10 cellular contexts compared by ENCODE assay signal in genomic region chr1:153771841-153772593, GRCh38. TPM values are rescaled to one million over a fixed set of nuclear protein-coding genes. Genes with fewer than 3 reads are reported as not detected.
DNase-seq lines count a peak whose midpoint lies in the region; ATAC-seq, FAIRE-seq and TF ChIP-seq lines count a peak whose summit lies in the region.
"Had no signal": no experiment of that assay in that cellular context is flagged by ENCODE, and none has a peak within 500 bp of the region (broad histone marks: within the 10 kb centered on the region; RNA-seq: fewer than 3 reads in every experiment).

No MANE protein-coding gene starts in this region.

- DNase-seq in GM12891 (ENCODE audit: insufficient read length, low spot score) = no peak
- no peak for DNase-seq in RWPE2 (ENCODE audit: low spot score)
- no peak for DNase-seq in activated CD8-positive, alpha-beta memory T cell treated with anti-CD3 and anti-CD28 coated beads, Interleukin-2, amount 50 U/mL, for 4 hours
- DNase-seq in NCI-H2107 treated with DMSO at 0.1 percent for 48 hours (lab: John Stamatoyannopoulos, UW; ENCODE audit: unreplicated experiment) = no peak
- DNase-seq: stimulated activated naive B cell treated with anti-CD40 and anti-IgM and Interleukin-4, amounts not matched to agents 10 μg/mL and 1 μg/mL and 100 μg/mL, for 72 hours had no signal

- no peak overlapping the region for H3K4me3 ChIP-seq in RWPE2 (ENCODE audit: severe bottlenecking)
- no peak overlapping the region for H3K4me3 ChIP-seq in gastroesophageal sphincter
- no peak overlapping the region for H3K4me3 ChIP-seq in subcutaneous abdominal adipose tissue (ENCODE audit: low read depth in 1 of 5, low read length in 5 of 5)

- H3K4me1 ChIP-seq in RWPE2 (ENCODE audit: insufficient read depth, poor library complexity, severe bottlenecking) = peaks cover 6% of the 10 kb centered on the region
- peaks cover 0 to 67% (median 28%) of the 10 kb centered on the region in 3 donors for H3K4me1 ChIP-seq in gastroesophageal sphincter
- H3K4me1 ChIP-seq in subcutaneous abdominal adipose tissue (ENCODE audit: control insufficient read depth in 5 of 5, insufficient read depth in 5 of 5, low read length in 5 of 5) = peaks cover 28 to 82% (median 74%) of the 10 kb centered on the region in 5 donors

- H3K27ac ChIP-seq in RWPE2 (ENCODE audit: poor library complexity, severe bottlenecking) (no peak overlapping the region), gastroesophageal sphincter (peak overlapping the region in 3 of 4 donors; percentile 46 to 88 (median 66)), subcutaneous abdominal adipose tissue (ENCODE audit: low read depth, low read length) (peak overlapping the region; percentile 92)

- peak overlapping the region in 1 of 5 donors; percentile 43 for H3K9ac ChIP-seq in subcutaneous abdominal adipose tissue (ENCODE audit: low read length in 5 of 5)

- ATAC-seq in RWPE2 (ENCODE audit: low read depth) (no peak), gastroesophageal sphincter (no peak), GM18858 (IDR thresholded peaks at IDR 0.05; ENCODE audit: unreplicated experiment) (no peak)
- ATAC-seq: natural killer cell treated with Interleukin-12 subunit alpha and Interleukin-12 subunit beta and Interleukin-15 and Interleukin-18, amount 100 ng/mL, for 72 hours; stimulated activated naive B cell treated with anti-CD40 and anti-IgM and Interleukin-4, amounts not matched to agents 10 μg/mL and 1 μg/mL and 100 μg/mL, for 72 hours had no signal

- H3K9me3 ChIP-seq in RWPE2 (ENCODE audit: severe bottlenecking) (no peaks in the 10 kb centered on the region), gastroesophageal sphincter (no peaks in the 10 kb centered on the region), subcutaneous abdominal adipose tissue (ENCODE audit: control insufficient read depth in 5 of 5, low read length in 5 of 5) (no peaks in the 10 kb centered on the region)

- H3K36me3 ChIP-seq in RWPE2 (ENCODE audit: low read depth) = peaks cover 48% of the 10 kb centered on the region
- peaks cover 0 to 68% of the 10 kb centered on the region in 2 donors for H3K36me3 ChIP-seq in gastroesophageal sphincter
- H3K36me3 ChIP-seq in subcutaneous abdominal adipose tissue (ENCODE audit: control insufficient read depth in 5 of 5, insufficient read depth in 5 of 5, low read length in 5 of 5) = peaks cover 0 to 62% (median 51%) of the 10 kb centered on the region in 5 donors

- TF ChIP-seq CTCF in RWPE2 (IDR thresholded peaks at IDR 0.05; ENCODE audit: poor library complexity, severe bottlenecking) = peak; percentile 12
- TF ChIP-seq CTCF in gastroesophageal sphincter (IDR thresholded peaks at IDR 0.05) = peak in 3 of 4 experiments; percentile 29 to 59 (median 42)

- H3K27me3 ChIP-seq in RWPE2 (ENCODE audit: insufficient read depth, poor library complexity, severe bottlenecking) (no peaks in the 10 kb centered on the region), gastroesophageal sphincter (no peaks in the 10 kb centered on the region), subcutaneous abdominal adipose tissue (ENCODE audit: control insufficient read depth in 5 of 5, insufficient read depth in 4 of 5, low read length in 5 of 5) (no peaks in the 10 kb centered on the region)

- WGBS in gastroesophageal sphincter (ENCODE audit: low coverage in 1 of 2), 2 donors = 47% methylated on average over 7 of the region's 21 CpGs; no CpG with 5 or more reads in 1 of the 2 donors

- TF ChIP-seq POLR2A in GM12891 (IDR thresholded peaks at IDR 0.05; ENCODE audit: low read depth, low read length) (no peak), gastroesophageal sphincter (IDR thresholded peaks at IDR 0.05) (no peak)

- no peak for TF ChIP-seq EP300 in gastroesophageal sphincter (IDR thresholded peaks at IDR 0.05)

- FAIRE-seq in GM12891 (lab: Jason Lieb, UNC) = peak; percentile 66
- FAIRE-seq: colon had no signal

TF ChIP-seq in GM12891, 5 proteins besides CTCF, POLR2A, EP300 and RAD21:
- TF ChIP-seq POLR2AphosphoS5 (IDR thresholded peaks at IDR 0.05; ENCODE audit: low read depth, low read length) (no peak), POU2F2 (IDR thresholded peaks at IDR 0.05; ENCODE audit: low read depth, low read length) (no peak), SPI1 (IDR thresholded peaks at IDR 0.05; ENCODE audit: low read depth, low read length) (no peak), TAF1 (IDR thresholded peaks at IDR 0.05; ENCODE audit: low read depth, low read length) (no peak), PAX5 (IDR thresholded peaks at IDR 0.05; ENCODE audit: insufficient read depth, low read length, severe bottlenecking) (no peak)

RNA-seq across cellular contexts. Expression of gene SLC27A3, which starts 3.2 kb away (rescaled TPM):
- polyA plus RNA-seq in GM12891 (2012; ENCODE audit: low read depth, missing spikeins) = 5.8 TPM
- total RNA-seq in gastroesophageal sphincter = 10 to 100 TPM; 18.8 to 30.7 (median 21.6) TPM

RNA-seq across cellular contexts. Expression of gene INTS3, which starts 44.2 kb away (rescaled TPM):
- 38.6 TPM for polyA plus RNA-seq in GM12891 (2012; ENCODE audit: low read depth, missing spikeins)
- total RNA-seq in gastroesophageal sphincter = 10 to 100 TPM; 31.4 to 55.3 (median 43.5) TPM
